In genomic region chr2:187493180-187493579, GRCh38 we compare ENCODE assay signal across 11 cellular contexts.
"Had no signal": no experiment of that assay in that cellular context is flagged by ENCODE, and none has a peak within 500 bp of the region (broad histone marks: within the 10 kb centered on the region; RNA-seq: fewer than 3 reads in every experiment).

No MANE protein-coding gene starts in this region.

- H3K4me2 ChIP-seq: GM23338 had no signal

- H3K4me1 ChIP-seq: HAP-1 had no signal

- H3K27ac Mint-ChIP-seq: GM23338, H9, HFFc6 had no signal

- ATAC-seq: GM23338, HCT116 had no signal

- H2AFZ ChIP-seq: GM23248, GM23338 had no signal

- FAIRE-seq: H1, H54 had no signal

- H3K4me1 Mint-ChIP-seq: GM23338, H9 had no signal

- H3K36me3 ChIP-seq: HAP-1 had no signal

- H3K4me3 Mint-ChIP-seq: GM23338, H9, HFFc6 had no signal

- H3K27ac ChIP-seq: GM23248 had no signal

- H3K9me3 ChIP-seq: HAP-1 had no signal

- H3K9ac ChIP-seq: GM23248 had no signal

- DNase-seq: GM23248, GOT3, H7, H9, HCEC 1CT, HFFc6 had no signal

- H3K4me3 ChIP-seq: GM23248, GM23338, HAP-1 had no signal
